ENCODE assay signal across 12 cellular contexts in the genomic region with DNA sequence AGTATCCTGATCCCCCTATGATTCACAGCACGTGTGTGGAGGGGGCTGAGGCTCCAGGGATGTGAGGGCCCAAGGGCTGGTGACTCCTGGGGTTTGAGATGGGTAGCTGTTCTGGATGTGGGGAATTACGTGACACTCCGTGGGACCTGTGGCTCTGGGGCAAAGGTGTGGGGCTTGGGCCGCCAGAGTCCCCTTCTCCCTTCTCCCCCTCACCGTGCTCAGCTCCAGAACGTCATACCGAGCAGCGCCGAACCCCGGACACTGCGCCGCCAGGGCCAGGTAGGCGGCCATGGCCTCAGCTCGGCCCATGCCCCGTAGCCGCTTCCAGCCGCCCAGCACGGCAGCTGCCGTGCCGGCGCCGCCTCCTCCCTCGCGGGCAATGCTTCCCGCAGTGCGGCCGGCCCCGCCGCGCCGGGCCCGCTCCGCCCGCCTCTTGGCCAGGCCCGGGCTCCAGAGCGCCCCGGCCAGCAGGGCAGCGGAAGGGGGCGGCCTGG. TPM values are rescaled to one million over a fixed set of nuclear protein-coding genes. Genes with fewer than 3 reads are reported as not detected.
A peak's percentile ranks its signal among the peaks of the same experiment; 100 is the strongest.
DNase-seq lines count a peak whose midpoint lies in the region; TF ChIP-seq lines count a peak whose summit lies in the region.
"Had no signal": no experiment of that assay in that cellular context is flagged by ENCODE, and none has a peak within 500 bp of the region (broad histone marks: within the 10 kb centered on the region; RNA-seq: fewer than 3 reads in every experiment).

No MANE protein-coding gene starts in this region.

- 0 to 26% methylated on average over 1 to 39 of the region's 39 CpGs for WGBS in endodermal cell (ENCODE audit: insufficient coverage in 1 of 2, insufficient read length in 1 of 2), 2 experiments
- WGBS in trophoblast cell (ENCODE audit: extremely low coverage, insufficient coverage, insufficient read length) = no CpG with 5 or more reads among the region's 39 CpGs

- H3K9ac ChIP-seq in NT2/D1 (ENCODE audit: insufficient read length, low read depth) (peak overlapping the region; percentile 88), endodermal cell (ENCODE audit: extremely low read depth, low read length, poor library complexity, severe bottlenecking) (no peak overlapping the region), trophoblast cell (ENCODE audit: low read length) (peak overlapping the region; percentile 5)

- H2AFZ ChIP-seq in trophoblast cell (ENCODE audit: insufficient read depth, low read length, poor library complexity) = no peak overlapping the region

- no peak overlapping the region for H2BK120ac ChIP-seq in trophoblast cell (ENCODE audit: insufficient read depth, low read length, poor library complexity)

- H3K9me3 ChIP-seq in CD8-positive, alpha-beta memory T cell (ENCODE audit: low read length) = no peaks in the 10 kb centered on the region
- H3K9me3 ChIP-seq in NT2/D1 (ENCODE audit: insufficient read depth, low read length) = no peaks in the 10 kb centered on the region
- no peaks in the 10 kb centered on the region for H3K9me3 ChIP-seq in endodermal cell (ENCODE audit: control insufficient read depth, low read length)
- H3K9me3 ChIP-seq in trophoblast cell (ENCODE audit: insufficient read depth, low read depth, low read length) = peaks cover 5% of the 10 kb centered on the region
- H3K9me3 ChIP-seq: neutrophil, thyroid gland had no signal

- H3K36me3 Mint-ChIP-seq in CD8-positive, alpha-beta memory T cell = peaks cover 0 to 18% (median 5%) of the 10 kb centered on the region in 3 donors
- H3K36me3 Mint-ChIP-seq in endodermal cell (ENCODE audit: low read depth) (peaks cover 39% of the 10 kb centered on the region), CD14-positive monocyte (peaks cover 29 to 40% of the 10 kb centered on the region in 2 donors)

- intact Hi-C loops in CD14-positive monocyte (cut with micrococcal nuclease) = no loop called here

- H2BK12ac ChIP-seq in trophoblast cell (ENCODE audit: low read length) = no peak overlapping the region

- peaks cover 29 to 43% of the 10 kb centered on the region in 2 donors for H3K27me3 Mint-ChIP-seq in CD8-positive, alpha-beta memory T cell
- H3K27me3 Mint-ChIP-seq in endodermal cell (ENCODE audit: insufficient read depth) = peaks cover 51% of the 10 kb centered on the region
- H3K27me3 Mint-ChIP-seq in CD14-positive monocyte (ENCODE audit: low read depth in 3 of 3) = peaks cover 50 to 65% (median 57%) of the 10 kb centered on the region in 3 donors

- H3K4me3 ChIP-seq in CD8-positive, alpha-beta memory T cell (ENCODE audit: low read length) = no peak overlapping the region
- H3K4me3 ChIP-seq in NT2/D1 (ENCODE audit: insufficient read length, low read depth) (peak overlapping the region; percentile 26), endodermal cell (ENCODE audit: low read length) (no peak overlapping the region), trophoblast cell (ENCODE audit: low read depth, low read length) (no peak overlapping the region)
- H3K4me3 ChIP-seq: thyroid gland had no signal

- H4K8ac ChIP-seq in trophoblast cell (ENCODE audit: low read depth, low read length) = peak overlapping the region; percentile 1

- no peak overlapping the region for H3K18ac ChIP-seq in trophoblast cell (ENCODE audit: low read length)

- no peak overlapping the region for H3K4ac ChIP-seq in trophoblast cell (ENCODE audit: low read depth, low read length)

- peaks cover 0 to 2% (median 0%) of the 10 kb centered on the region in 5 donors for H3K9me3 Mint-ChIP-seq in CD8-positive, alpha-beta memory T cell
- no peaks in the 10 kb centered on the region for H3K9me3 Mint-ChIP-seq in endodermal cell
- peaks cover 0 to 18% (median 13%) of the 10 kb centered on the region in 7 donors for H3K9me3 Mint-ChIP-seq in CD14-positive monocyte

- peaks cover 26% of the 10 kb centered on the region for H3K4me1 ChIP-seq in CD8-positive, alpha-beta memory T cell (ENCODE audit: insufficient read depth, low read length)
- H3K4me1 ChIP-seq in NT2/D1 (ENCODE audit: insufficient read depth, insufficient read length) (peaks cover 37% of the 10 kb centered on the region), endodermal cell (ENCODE audit: control insufficient read depth, insufficient read depth, low read length) (peaks cover 2% of the 10 kb centered on the region), trophoblast cell (ENCODE audit: control insufficient read depth in 1 of 2, insufficient read depth in 2 of 2, low read length in 2 of 2) (peaks cover 22 to 33% of the 10 kb centered on the region in 2 experiments)

- no peak overlapping the region for H3K23ac ChIP-seq in trophoblast cell (ENCODE audit: low read length)

- no peak overlapping the region for H4K12ac ChIP-seq in trophoblast cell (ENCODE audit: low read depth, low read length)

- H3K27ac ChIP-seq in CD8-positive, alpha-beta memory T cell (ENCODE audit: low read depth, low read length) = no peak overlapping the region
- H3K27ac ChIP-seq in endodermal cell (ENCODE audit: low read depth, low read length) (no peak overlapping the region), trophoblast cell (ENCODE audit: low read depth, low read length) (no peak overlapping the region)
- H3K27ac ChIP-seq: neutrophil, thyroid gland had no signal

- H3K79me2 ChIP-seq in trophoblast cell (ENCODE audit: control insufficient read depth, insufficient read depth, low read length, poor library complexity) = no peaks in the 10 kb centered on the region

- peaks cover 32% of the 10 kb centered on the region for H3K27me3 ChIP-seq in CD8-positive, alpha-beta memory T cell (ENCODE audit: insufficient read depth, low read length, poor library complexity, severe bottlenecking)
- H3K27me3 ChIP-seq in NT2/D1 (ENCODE audit: insufficient read depth, insufficient read length) (no peaks in the 10 kb centered on the region), endodermal cell (ENCODE audit: control insufficient read depth, insufficient read depth, low read length, poor library complexity, severe bottlenecking) (peaks cover 42% of the 10 kb centered on the region), trophoblast cell (ENCODE audit: insufficient read depth, low read length) (peaks cover 3% of the 10 kb centered on the region)
- H3K27me3 ChIP-seq: thyroid gland had no signal

- peaks cover 14 to 30% (median 17%) of the 10 kb centered on the region in 3 donors for H3K4me1 Mint-ChIP-seq in CD8-positive, alpha-beta memory T cell
- peaks cover 23% of the 10 kb centered on the region for H3K4me1 Mint-ChIP-seq in endodermal cell
- peaks cover 28% of the 10 kb centered on the region for H3K4me1 Mint-ChIP-seq in CD14-positive monocyte

- no peak overlapping the region for H3K27ac Mint-ChIP-seq in CD8-positive, alpha-beta memory T cell
- H3K27ac Mint-ChIP-seq in endodermal cell (no peak overlapping the region), CD14-positive monocyte (no peak overlapping the region)

- H3K14ac ChIP-seq in trophoblast cell (ENCODE audit: low read length) = peak overlapping the region; percentile 5

- no peak for DNase-seq in CD8-positive, alpha-beta memory T cell
- no peak for DNase-seq in NT2/D1 (ENCODE audit: low read depth, low spot score)
- DNase-seq in endodermal cell = peak; percentile 85
- DNase-seq in trophoblast cell = no peak
- DNase-seq in HCEC 1CT = no peak
- DNase-seq in stimulated activated CD4-positive, alpha-beta T cell treated with anti-CD3 and anti-CD28 coated beads, Interleukin-2, amount 100 ng/mL, for 24 hours = no peak
- no peak for DNase-seq in EL
- DNase-seq in CD14-positive monocyte (ENCODE audit: low spot score) = no peak
- DNase-seq: COR-L47, NCI-H524, thyroid gland had no signal

- peak overlapping the region in 6 of 7 donors; percentile 26 to 77 (median 48) for H3K4me3 Mint-ChIP-seq in CD8-positive, alpha-beta memory T cell
- peak overlapping the region; percentile 58 for H3K4me3 Mint-ChIP-seq in endodermal cell
- peak overlapping the region in 1 of 2 donors; percentile 62 for H3K4me3 Mint-ChIP-seq in CD14-positive monocyte

- peaks cover 4% of the 10 kb centered on the region for H3K36me3 ChIP-seq in CD8-positive, alpha-beta memory T cell (ENCODE audit: insufficient read depth, low read length)
- H3K36me3 ChIP-seq in NT2/D1 (ENCODE audit: insufficient read depth, insufficient read length, low read length) (peaks cover 61% of the 10 kb centered on the region), endodermal cell (ENCODE audit: control insufficient read depth, insufficient read depth, low read length) (peaks cover 16% of the 10 kb centered on the region), trophoblast cell (ENCODE audit: control insufficient read depth in 1 of 2, insufficient read depth in 2 of 2, low read length in 2 of 2) (peaks cover 42% of the 10 kb centered on the region in 2 experiments)
- H3K36me3 ChIP-seq: neutrophil had no signal

- POLR2A ChIA-PET in CD8-positive, alpha-beta memory T cell (lab: Charles Lee) = no interaction called here

- no peak overlapping the region for H4K91ac ChIP-seq in trophoblast cell (ENCODE audit: low read depth, low read length)

- TF ChIP-seq CTCF in endodermal cell (conservative IDR thresholded peaks at IDR 0.05) = no peak
- no peak for TF ChIP-seq CTCF in CD14-positive monocyte (IDR thresholded peaks at IDR 0.05)

- H2AK5ac ChIP-seq in trophoblast cell (ENCODE audit: low read length) = no peak overlapping the region

- H2BK5ac ChIP-seq in trophoblast cell (ENCODE audit: low read depth, low read length, poor library complexity) = no peak overlapping the region

- H3K4me2 ChIP-seq in trophoblast cell (ENCODE audit: low read length) = peak overlapping the region; percentile 33

- CTCF ChIA-PET in CD8-positive, alpha-beta memory T cell (lab: Charles Lee) = interaction anchor here (1.2 to 1.5 kb wide), 3 partner anchors 9 to 91 kb away, joined by 4 to 5 read pairs (median 5); partner anchors contain the start of gene PSMC3IP

- no peaks in the 10 kb centered on the region for H3K79me1 ChIP-seq in trophoblast cell (ENCODE audit: low read length)

RNA-seq across cellular contexts. Expression of gene PLEKHH3, which starts 7.0 kb away (rescaled TPM):
- total RNA-seq in CD8-positive, alpha-beta memory T cell = under 1 TPM; 0.38 to 0.70 TPM
- polyA plus RNA-seq in CD8-positive, alpha-beta memory T cell = not detected
- 10 to 100 TPM; 13.7 to 24.3 TPM for total RNA-seq in endodermal cell
- polyA plus RNA-seq in endodermal cell (2013, experiment 1 of 2) = 19.2 TPM
- polyA plus RNA-seq in endodermal cell (2013, experiment 2 of 2) = 15.1 TPM
- 8.0 and 8.7 TPM in 2 replicates for polyA plus RNA-seq in trophoblast cell (2013)
- polyA plus RNA-seq in CD14-positive monocyte = under 1 TPM; 0.38 to 0.41 TPM

RNA-seq across cellular contexts. Expression of gene TUBG2, which starts 10.7 kb away (rescaled TPM):
- total RNA-seq in CD8-positive, alpha-beta memory T cell = 10 to 100 TPM; 10.6 to 11.6 TPM
- 3.4 TPM for polyA plus RNA-seq in CD8-positive, alpha-beta memory T cell
- total RNA-seq in endodermal cell = 10 to 100 TPM; 32.4 to 38.0 TPM
- polyA plus RNA-seq in endodermal cell (2013, experiment 1 of 2) = 24.3 TPM
- polyA plus RNA-seq in endodermal cell (2013, experiment 2 of 2) = 24.1 TPM
- 13.2 and 14.1 TPM in 2 replicates for polyA plus RNA-seq in trophoblast cell (2013)
- under 1 TPM; 0.31 to 0.47 TPM for polyA plus RNA-seq in CD14-positive monocyte

RNA-seq across cellular contexts. Expression of gene CCR10, which starts 11.9 kb away (rescaled TPM):
- total RNA-seq in CD8-positive, alpha-beta memory T cell = under 1 TPM; 0.18 to 0.20 TPM
- 1.9 TPM for polyA plus RNA-seq in CD8-positive, alpha-beta memory T cell
- total RNA-seq in endodermal cell = 1 to 10 TPM in 1 of 2 donors, under 1 TPM in 1; 0.70 to 1.7 TPM
- polyA plus RNA-seq in endodermal cell (2013, experiment 1 of 2) = 1.2 TPM
- polyA plus RNA-seq in endodermal cell (2013, experiment 2 of 2) = 0.62 TPM
- polyA plus RNA-seq in trophoblast cell (2013) = 0.14 and 0.25 TPM in 2 replicates
- polyA plus RNA-seq in CD14-positive monocyte = under 1 TPM in 1 of 2 donors, not detected in 1; 0.13 TPM

RNA-seq across cellular contexts. Expression of gene CNTNAP1, which starts 12.6 kb away (rescaled TPM):
- total RNA-seq in CD8-positive, alpha-beta memory T cell = 1 to 10 TPM; 1.2 to 1.7 TPM
- polyA plus RNA-seq in CD8-positive, alpha-beta memory T cell = 1.1 TPM
- total RNA-seq in endodermal cell = 10 to 100 TPM in 1 of 2 donors, 1 to 10 TPM in 1; 9.9 to 18.9 TPM
- 16.0 TPM for polyA plus RNA-seq in endodermal cell (2013, experiment 1 of 2)
- 17.5 TPM for polyA plus RNA-seq in endodermal cell (2013, experiment 2 of 2)
- 0.44 and 0.45 TPM in 2 replicates for polyA plus RNA-seq in trophoblast cell (2013)
- polyA plus RNA-seq in CD14-positive monocyte = under 1 TPM in 1 of 2 donors, not detected in 1; 0.24 TPM

Comparison
In these comparisons a context has a peak if more than half of its experiments do, and no peak if none do; other contexts are left out.
1. RNA of gene PLEKHH3, which starts 7.0 kb away (total RNA-seq): 13.7 to 24.3 TPM in endodermal cell; 0.38 to 0.70 TPM in CD8-positive, alpha-beta memory T cell; every median in the first group is over 4 times any median in the second.